ENCODE assay signal across 8 cellular contexts in the genomic region with DNA sequence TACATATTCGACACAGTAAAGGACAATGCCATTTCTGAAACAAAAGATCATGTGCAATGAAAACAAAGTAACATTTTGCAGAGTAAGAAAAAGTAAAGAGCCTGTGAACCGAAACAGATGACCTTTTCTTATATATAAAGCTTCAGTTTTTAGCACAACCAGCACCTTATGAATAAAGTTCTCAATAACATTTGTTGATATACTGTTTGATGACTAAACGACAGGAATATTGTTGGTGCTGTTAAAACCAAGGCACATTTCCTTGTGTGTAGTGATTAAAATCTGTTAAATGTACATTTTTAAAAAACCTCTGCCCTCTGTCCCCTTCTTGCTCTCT. TPM values are rescaled to one million over a fixed set of nuclear protein-coding genes. Genes with fewer than 3 reads are reported as not detected.
DNase-seq lines count a peak whose midpoint lies in the region; ATAC-seq and TF ChIP-seq lines count a peak whose summit lies in the region.

No MANE protein-coding gene starts in this region.

- H3K36me3 ChIP-seq in Karpas-422 (ENCODE audit: insufficient read depth, low read length): peaks cover 43% of the 10 kb centered on the region

- peaks cover 67% of the 10 kb centered on the region for H3K4me1 ChIP-seq in Karpas-422 (ENCODE audit: low read length)

- no peaks in the 10 kb centered on the region for H3K27me3 ChIP-seq in Karpas-422 (ENCODE audit: low read length)

- H2AFZ ChIP-seq in Karpas-422 (ENCODE audit: low read length): no peak overlapping the region

- peak overlapping the region; percentile 95 for H3K27ac ChIP-seq in Karpas-422 (ENCODE audit: low read length)

- H3K9ac ChIP-seq in Karpas-422 (ENCODE audit: low read length): peak overlapping the region; percentile 91

- peak overlapping the region; percentile 95 for H3K4me2 ChIP-seq in Karpas-422 (ENCODE audit: low read depth, low read length, poor library complexity, severe bottlenecking)

- H3K9me3 ChIP-seq in Karpas-422 (ENCODE audit: low read length): no peaks in the 10 kb centered on the region

- peaks cover 16% of the 10 kb centered on the region; the same call in 1 of the 2 replicates for H4K20me1 ChIP-seq in Karpas-422 (ENCODE audit: insufficient read depth, low read depth, low read length)

- peaks cover 0 to 1% (median 0%) of the 10 kb centered on the region in 3 donors for H3K27me3 Mint-ChIP-seq in CD14-positive monocyte (ENCODE audit: low read depth in 3 of 3)
- no peaks in the 10 kb centered on the region for H3K27me3 Mint-ChIP-seq in nephron progenitor cell (ENCODE audit: low read depth, poor library complexity)

- H3K4me3 Mint-ChIP-seq in CD14-positive monocyte (peak overlapping the region; percentile 95 to 99), nephron progenitor cell (peak overlapping the region; percentile 94)

- peaks cover 33 to 36% of the 10 kb centered on the region in 2 donors for H3K36me3 Mint-ChIP-seq in CD14-positive monocyte
- peaks cover 17% of the 10 kb centered on the region for H3K36me3 Mint-ChIP-seq in nephron progenitor cell (ENCODE audit: low read depth)

- H3K4me1 Mint-ChIP-seq in CD14-positive monocyte: peaks cover 44% of the 10 kb centered on the region
- H3K4me1 Mint-ChIP-seq in nephron progenitor cell: peaks cover 47% of the 10 kb centered on the region

- H3K4me3 ChIP-seq in Karpas-422 (ENCODE audit: low read length): peak overlapping the region; percentile 89

- intact Hi-C loops in CD14-positive monocyte (cut with micrococcal nuclease): loop anchor here (5.0 to 10.0 kb wide), 3 partner anchors 50 to 122 kb away; no protein-coding TSS in a partner anchor

- DNase-seq in CD14-positive monocyte (ENCODE audit: low spot score): no peak
- no peak for DNase-seq in Karpas-422
- peak; percentile 31 for DNase-seq in dermis blood vessel endothelial cell
- no peak for DNase-seq in nephron progenitor cell
- no peak for DNase-seq in NCI-H510A (lab: John Stamatoyannopoulos, UW)
- no peak for DNase-seq in NCI-H2227 treated with DMSO at 0.1 percent for 48 hours (lab: John Stamatoyannopoulos, UW)
- no peak for DNase-seq in amygdala (lab: John Stamatoyannopoulos, UW)

- H3K9me3 Mint-ChIP-seq in CD14-positive monocyte: no peaks in the 10 kb centered on the region
- H3K9me3 Mint-ChIP-seq in nephron progenitor cell: no peaks in the 10 kb centered on the region

- TF ChIP-seq CTCF in CD14-positive monocyte (IDR thresholded peaks at IDR 0.05) (no peak), nephron progenitor cell (IDR thresholded peaks at IDR 0.05) (no peak)

- H3K79me2 ChIP-seq in Karpas-422 (ENCODE audit: low read length): peaks cover 74% of the 10 kb centered on the region

- peak overlapping the region; percentile 90 to 97 (median 94) for H3K27ac Mint-ChIP-seq in CD14-positive monocyte
- peak overlapping the region; percentile 96 for H3K27ac Mint-ChIP-seq in nephron progenitor cell

- ATAC-seq in HG03460 (IDR thresholded peaks at IDR 0.05; ENCODE audit: unreplicated experiment): no peak

- no peaks in the 10 kb centered on the region for H3K9me2 ChIP-seq in Karpas-422 (replicated peaks; ENCODE audit: insufficient read depth, low read length)

RNA-seq across cellular contexts. Expression of a gene that starts 1.4 kb away (rescaled TPM):
- polyA plus RNA-seq in CD14-positive monocyte: 10 to 100 TPM; 44.7 to 53.6 TPM
- total RNA-seq in Karpas-422 (2014; rRNA removed; shearing (Covaris generic); ENCODE audit: low replicate concordance): 49.9 and 90.7 TPM in 2 replicates
- 48.8 and 53.0 TPM in 2 replicates for total RNA-seq in dermis blood vessel endothelial cell
